ENCODE assay signal across 8 cellular contexts in genomic region chr17:80474933-80475915, GRCh38. TPM values are rescaled to one million over a fixed set of nuclear protein-coding genes. Genes with fewer than 3 reads are reported as not detected.
DNase-seq lines count a peak whose midpoint lies in the region; ATAC-seq and TF ChIP-seq lines count a peak whose summit lies in the region.

No MANE protein-coding gene starts in this region.

- H3K27ac ChIP-seq in VCaP (peak overlapping the region; percentile 60), gastroesophageal sphincter (peak overlapping the region in 1 of 4 donors; percentile 59), stomach smooth muscle (ENCODE audit: low read length) (peak overlapping the region; percentile 87), mesendoderm (ENCODE audit: low read depth, low read length) (no peak overlapping the region), esophagus squamous epithelium (no peak overlapping the region)

- intact Hi-C loops in esophagus squamous epithelium (cut with DNase I), result no loop called here

- peaks cover 18% of the 10 kb centered on the region for H3K4me1 Mint-ChIP-seq in activated CD8-positive, alpha-beta memory T cell treated with anti-CD3 and anti-CD28 coated beads, Interleukin-2, amount 10 ng/mL, durations not matched to agents 7 days and 5 days

- WGBS in gastroesophageal sphincter (ENCODE audit: low coverage in 1 of 2), 2 donors, result 9 to 10% methylated on average over 6 to 9 of the region's 56 CpGs
- WGBS in mesendoderm (ENCODE audit: extremely low coverage, insufficient coverage, low lambda C conversion rate), result no CpG with 5 or more reads among the region's 56 CpGs
- WGBS in esophagus squamous epithelium, 2 donors, result 3 to 6% methylated on average over 24 to 25 of the region's 56 CpGs

- H3K27ac Mint-ChIP-seq in activated CD8-positive, alpha-beta memory T cell treated with anti-CD3 and anti-CD28 coated beads, Interleukin-2, amount 10 ng/mL, durations not matched to agents 7 days and 5 days, result no peak overlapping the region

- no peak overlapping the region for H3K18ac ChIP-seq in mesendoderm (ENCODE audit: low read length)

- H3K9ac ChIP-seq in stomach smooth muscle (ENCODE audit: low read length in 2 of 2) (peak overlapping the region; percentile 55 to 68), mesendoderm (ENCODE audit: low read length) (no peak overlapping the region)

- TF ChIP-seq CTCF in VCaP (conservative IDR thresholded peaks at IDR 0.05) (0 out of 2 replicates have a peak, but pooled peaks have one; percentile 25), gastroesophageal sphincter (IDR thresholded peaks at IDR 0.05) (no peak), esophagus squamous epithelium (IDR thresholded peaks at IDR 0.05) (no peak)

- CTCF ChIA-PET in activated CD8-positive, alpha-beta memory T cell treated with anti-CD3 and anti-CD28 coated beads, Interleukin-2, amount 10 ng/mL, durations not matched to agents 7 days and 5 days (lab: Charles Lee), result interaction anchor here (0.7 to 1.4 kb wide), 6 partner anchors 17 to 434 kb away, joined by 3 to 5 read pairs (median 4); no protein-coding TSS in a partner anchor

- no peaks in the 10 kb centered on the region for H3K9me3 ChIP-seq in gastroesophageal sphincter
- H3K9me3 ChIP-seq in stomach smooth muscle (ENCODE audit: control insufficient read depth in 2 of 2, low read length in 2 of 2), result no peaks in the 10 kb centered on the region
- H3K9me3 ChIP-seq in esophagus squamous epithelium, result no peaks in the 10 kb centered on the region

- no peak overlapping the region for H3K56ac ChIP-seq in mesendoderm (ENCODE audit: low read length)

- H2BK5ac ChIP-seq in mesendoderm (ENCODE audit: low read length), result no peak overlapping the region

- H3K4me3 Mint-ChIP-seq in activated CD8-positive, alpha-beta memory T cell treated with anti-CD3 and anti-CD28 coated beads, Interleukin-2, amount 10 ng/mL, durations not matched to agents 7 days and 5 days, result peak overlapping the region; percentile 52

- no peaks in the 10 kb centered on the region for H3K9me3 Mint-ChIP-seq in activated CD8-positive, alpha-beta memory T cell treated with anti-CD3 and anti-CD28 coated beads, Interleukin-2, amount 10 ng/mL, durations not matched to agents 7 days and 5 days (ENCODE audit: low read depth)

- H3K23ac ChIP-seq in mesendoderm (ENCODE audit: low read length), result no peak overlapping the region

- no peak overlapping the region for H2BK15ac ChIP-seq in mesendoderm (replicated peaks; ENCODE audit: low read depth)

- H3K27me3 ChIP-seq in gastroesophageal sphincter (peaks cover 100% of the 10 kb centered on the region), stomach smooth muscle (ENCODE audit: control insufficient read depth in 1 of 2, insufficient read depth in 2 of 2, low read length in 2 of 2) (peaks cover 20 to 33% of the 10 kb centered on the region in 2 donors), mesendoderm (ENCODE audit: insufficient read depth, low read length, poor library complexity) (peaks cover 57% of the 10 kb centered on the region), esophagus squamous epithelium (peaks cover 35 to 100% (median 39%) of the 10 kb centered on the region in 4 donors)

- H3K4me3 ChIP-seq in gastroesophageal sphincter (peak overlapping the region in 1 of 2 donors; percentile 49), stomach smooth muscle (ENCODE audit: low read length in 2 of 2) (peak overlapping the region; percentile 75 to 83), mesendoderm (ENCODE audit: low read length) (no peak overlapping the region), esophagus squamous epithelium (peak overlapping the region in 2 of 4 donors; percentile 41 to 61)

- H3K79me2 ChIP-seq in mesendoderm (ENCODE audit: control insufficient read depth, insufficient read depth, low read length), result no peaks in the 10 kb centered on the region

- TF ChIP-seq POLR2A in gastroesophageal sphincter (IDR thresholded peaks at IDR 0.05) (no peak), esophagus squamous epithelium (IDR thresholded peaks at IDR 0.05) (no peak)

- no peak overlapping the region for H2BK120ac ChIP-seq in mesendoderm (ENCODE audit: low read depth, low read length)

- peak; percentile 17 for ATAC-seq in activated CD8-positive, alpha-beta memory T cell treated with anti-CD3 and anti-CD28 coated beads, Interleukin-2, amount 10 ng/mL, durations not matched to agents 7 days and 5 days
- peak; percentile 5 for ATAC-seq in gastroesophageal sphincter

- H3K79me1 ChIP-seq in mesendoderm (ENCODE audit: low read length), result no peaks in the 10 kb centered on the region

- H4K8ac ChIP-seq in mesendoderm (ENCODE audit: low read depth, low read length), result no peak overlapping the region

- H3K27me3 Mint-ChIP-seq in activated CD8-positive, alpha-beta memory T cell treated with anti-CD3 and anti-CD28 coated beads, Interleukin-2, amount 10 ng/mL, durations not matched to agents 7 days and 5 days, result peaks cover 68% of the 10 kb centered on the region

- H3K36me3 ChIP-seq in gastroesophageal sphincter (no peaks in the 10 kb centered on the region), stomach smooth muscle (ENCODE audit: control insufficient read depth in 2 of 2, insufficient read depth in 2 of 2, low read length in 2 of 2) (peaks cover 7 to 12% of the 10 kb centered on the region in 2 donors), mesendoderm (ENCODE audit: control insufficient read depth, insufficient read depth, low read length) (no peaks in the 10 kb centered on the region), esophagus squamous epithelium (no peaks in the 10 kb centered on the region)

- no peak overlapping the region for H2AK5ac ChIP-seq in mesendoderm (ENCODE audit: low read length)

- no peak overlapping the region for H3K4me2 ChIP-seq in mesendoderm (ENCODE audit: low read length)

- no peak overlapping the region for H4K5ac ChIP-seq in mesendoderm (ENCODE audit: low read length)

- no peaks in the 10 kb centered on the region for H3K36me3 Mint-ChIP-seq in activated CD8-positive, alpha-beta memory T cell treated with anti-CD3 and anti-CD28 coated beads, Interleukin-2, amount 10 ng/mL, durations not matched to agents 7 days and 5 days

- peaks cover 0 to 53% (median 44%) of the 10 kb centered on the region in 3 donors for H3K4me1 ChIP-seq in gastroesophageal sphincter
- peaks cover 46% of the 10 kb centered on the region for H3K4me1 ChIP-seq in stomach smooth muscle (ENCODE audit: control insufficient read depth, insufficient read depth, low read length)
- H3K4me1 ChIP-seq in mesendoderm (ENCODE audit: control insufficient read depth, low read depth, low read length), result no peaks in the 10 kb centered on the region
- H3K4me1 ChIP-seq in esophagus squamous epithelium, result peaks cover 27 to 53% (median 43%) of the 10 kb centered on the region in 3 donors

- TF ChIP-seq EP300 in gastroesophageal sphincter (IDR thresholded peaks at IDR 0.05), result no peak

- no peak for DNase-seq in activated CD8-positive, alpha-beta memory T cell treated with anti-CD3 and anti-CD28 coated beads, Interleukin-2, amount 10 ng/mL, durations not matched to agents 7 days and 5 days
- no peak for DNase-seq in activated CD8-positive, alpha-beta memory T cell treated with anti-CD3 and anti-CD28 coated beads, Interleukin-2, amount 50 U/mL, for 4 hours
- no peak for DNase-seq in mesendoderm
- DNase-seq in NCI-H1694 (lab: John Stamatoyannopoulos, UW), result no peak
- DNase-seq in esophagus squamous epithelium (lab: John Stamatoyannopoulos, UW), result no peak

- H3K4ac ChIP-seq in mesendoderm (ENCODE audit: low read depth, low read length), result no peak overlapping the region

RNA-seq across cellular contexts. Expression of gene NPTX1, which starts 1.2 kb away (rescaled TPM):
- total RNA-seq in activated CD8-positive, alpha-beta memory T cell treated with anti-CD3 and anti-CD28 coated beads, Interleukin-2, amount 10 ng/mL, durations not matched to agents 7 days and 5 days, result 1 to 10 TPM; 8.0 to 9.3 TPM
- total RNA-seq in gastroesophageal sphincter (1 to 10 TPM; 1.2 to 6.3 (median 3.8) TPM), esophagus squamous epithelium (under 1 TPM in 2 of 4 donors, not detected in 2; under 0.01 to 0.15 TPM)
- polyA plus RNA-seq in mesendoderm (2013, experiment 1 of 2), result 0.13 TPM
- 0.17 TPM for polyA plus RNA-seq in mesendoderm (2013, experiment 2 of 2)

Comparison
In these comparisons a context has a peak if more than half of its experiments do, and no peak if none do; other contexts are left out.
1. H3K27ac ChIP-seq: peak in VCaP (single experiment) and stomach smooth muscle (single experiment); none in mesendoderm (single experiment) and esophagus squamous epithelium (0 of 4).